In the genomic region with DNA sequence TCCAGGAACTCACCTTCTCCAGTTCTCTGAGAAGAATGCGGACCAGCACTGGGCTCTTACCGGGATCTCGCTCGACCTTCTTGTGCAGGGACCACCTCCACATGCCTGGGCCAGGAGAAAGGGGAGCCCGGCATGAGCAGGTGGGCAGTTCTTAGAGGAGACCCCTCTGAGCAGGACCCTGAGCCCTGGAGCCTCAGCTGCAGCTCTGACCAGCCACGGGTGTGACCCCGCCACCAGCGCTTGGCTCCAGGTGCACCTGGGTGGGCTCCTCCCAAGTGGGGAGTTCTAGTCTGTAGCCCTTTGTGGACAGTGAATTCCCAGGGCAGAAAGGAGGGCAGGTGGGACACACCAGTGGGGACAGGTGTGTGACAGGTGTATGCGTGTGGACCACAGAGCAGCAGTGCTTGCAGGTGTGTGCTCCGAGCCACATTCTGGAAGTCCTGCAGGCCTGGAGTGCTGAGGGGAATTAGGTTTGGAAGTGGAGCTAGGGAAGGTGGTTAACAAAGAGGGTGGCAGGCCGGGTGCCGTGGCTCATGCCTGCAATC, we compare ENCODE assay signal across 21 cellular contexts. TPM values are rescaled to one million over a fixed set of nuclear protein-coding genes. Genes with fewer than 3 reads are reported as not detected.
DNase-seq lines count a peak whose midpoint lies in the region; ATAC-seq, FAIRE-seq and TF ChIP-seq lines count a peak whose summit lies in the region.
"Had no signal": no experiment of that assay in that cellular context is flagged by ENCODE, and none has a peak within 500 bp of the region (broad histone marks: within the 10 kb centered on the region; RNA-seq: fewer than 3 reads in every experiment).

No MANE protein-coding gene starts in this region.

- no peak overlapping the region for H3K56ac ChIP-seq in IMR-90 (ENCODE audit: extremely low read depth, insufficient read depth, low read length)

- H3K36me3 Mint-ChIP-seq in endodermal cell (ENCODE audit: low read depth) (peaks cover 7% of the 10 kb centered on the region), osteocyte (ENCODE audit: unreplicated experiment) (no peaks in the 10 kb centered on the region)

- dilution Hi-C loops in IMR-90 (cut with HindIII; ENCODE audit: low sequenced_read_pairs, unreplicated experiment), result no loop called here

- no peak for TF ChIP-seq RAD21 in IMR-90 (IDR thresholded peaks at IDR 0.05; ENCODE audit: low read length)

- H3K9me3 ChIP-seq in IMR-90 (ENCODE audit: control insufficient read depth, insufficient read depth, low read length) (no peaks in the 10 kb centered on the region), endodermal cell (ENCODE audit: control insufficient read depth, low read length) (peaks cover 6% of the 10 kb centered on the region)
- H3K9me3 ChIP-seq: BLaER1, Caco-2 had no signal

- H3K9me1 ChIP-seq in IMR-90 (ENCODE audit: insufficient read depth, low read length), result no peaks in the 10 kb centered on the region

- no peak overlapping the region for H3K27ac Mint-ChIP-seq in endodermal cell
- H3K27ac Mint-ChIP-seq in osteocyte (ENCODE audit: unreplicated experiment), result no peak overlapping the region
- H3K27ac Mint-ChIP-seq: CD8-positive, alpha-beta memory T cell; IgD-negative memory B cell had no signal

- no peak overlapping the region for H2BK20ac ChIP-seq in IMR-90 (ENCODE audit: low read depth, low read length)

- H3K9ac ChIP-seq in IMR-90 (ENCODE audit: low read depth, low read length) (no peak overlapping the region), endodermal cell (ENCODE audit: extremely low read depth, low read length, poor library complexity, severe bottlenecking) (no peak overlapping the region)
- H3K9ac ChIP-seq: BLaER1 had no signal

- FAIRE-seq in GM12892 (lab: Jason Lieb, UNC), result no peak
- FAIRE-seq: A549, GM19239, H54 had no signal

- no peak overlapping the region for H3K23ac ChIP-seq in IMR-90 (ENCODE audit: low read depth, low read length)

- TF ChIP-seq POLR2A in GM12892 (IDR thresholded peaks at IDR 0.05; ENCODE audit: low read depth, low read length), result peak; percentile 8; the same call in 1 of the 2 replicates
- no peak for TF ChIP-seq POLR2A in IMR-90 (IDR thresholded peaks at IDR 0.05; ENCODE audit: low read depth, low read length)

- no peak for DNase-seq in GM12892 (ENCODE audit: insufficient read length)
- DNase-seq in IMR-90, result no peak
- peak; percentile 43 for DNase-seq in endodermal cell
- peak; percentile 75 for DNase-seq in osteocyte (ENCODE audit: extremely low spot score, unreplicated experiment)
- no peak for DNase-seq in NCI-H774 (lab: John Stamatoyannopoulos, UW)
- DNase-seq in stimulated activated CD4-positive, alpha-beta T cell treated with anti-CD3 and anti-CD28 coated beads, Interleukin-2, amount 100 ng/mL, for 24 hours, result no peak
- DNase-seq in midbrain (lab: John Stamatoyannopoulos, UW), result no peak
- DNase-seq in Kasumi-1 (lab: John Stamatoyannopoulos, UW), result no peak
- DNase-seq: AML-193; Caco-2; CD8-positive, alpha-beta memory T cell; DND-41; GDM1 had no signal

- H3K4ac ChIP-seq in IMR-90 (ENCODE audit: low read depth, low read length), result no peak overlapping the region

- no peak overlapping the region for H3K14ac ChIP-seq in IMR-90 (replicated peaks; ENCODE audit: low read depth, low read length)

- H3K4me2 ChIP-seq in IMR-90 (ENCODE audit: low read depth, low read length), result no peak overlapping the region
- H3K4me2 ChIP-seq: A549, BLaER1 had no signal

- POLR2A ChIA-PET in IMR-90 (lab: Charles Lee; ENCODE audit: unreplicated experiment), result no interaction called here

- no peak overlapping the region for H2BK120ac ChIP-seq in IMR-90 (ENCODE audit: low read depth, low read length)

- H3K9me3 Mint-ChIP-seq in endodermal cell (no peaks in the 10 kb centered on the region), osteocyte (ENCODE audit: unreplicated experiment) (no peaks in the 10 kb centered on the region)
- H3K9me3 Mint-ChIP-seq: CD8-positive, alpha-beta memory T cell; IgD-negative memory B cell had no signal

- H3K27ac ChIP-seq in IMR-90 (ENCODE audit: insufficient read depth, low read length) (no peak overlapping the region), endodermal cell (ENCODE audit: low read depth, low read length) (no peak overlapping the region)
- H3K27ac ChIP-seq: A549, BLaER1 had no signal

- CTCF ChIA-PET in IMR-90 (lab: Yijun Ruan, JAX), result no interaction called here

- no peak for ATAC-seq in IMR-90 (ENCODE audit: low read depth)
- ATAC-seq: HCT116 had no signal

- H4K20me1 ChIP-seq in IMR-90 (ENCODE audit: insufficient read depth, low read length), result no peaks in the 10 kb centered on the region
- H4K20me1 ChIP-seq: BLaER1 had no signal

- H3K4me3 Mint-ChIP-seq in endodermal cell (no peak overlapping the region), osteocyte (ENCODE audit: unreplicated experiment) (no peak overlapping the region)
- H3K4me3 Mint-ChIP-seq: CD8-positive, alpha-beta memory T cell; IgD-negative memory B cell had no signal

- no peak overlapping the region for H2BK15ac ChIP-seq in IMR-90 (ENCODE audit: low read depth, low read length)

- H3K79me1 ChIP-seq in IMR-90 (ENCODE audit: low read depth in 1 of 2, low read length in 2 of 2), result no peaks in the 10 kb centered on the region

- H3K36me3 ChIP-seq in IMR-90 (ENCODE audit: control insufficient read depth, insufficient read depth, low read length) (no peaks in the 10 kb centered on the region), endodermal cell (ENCODE audit: control insufficient read depth, insufficient read depth, low read length) (no peaks in the 10 kb centered on the region)

- H3K4me1 Mint-ChIP-seq in endodermal cell (peaks cover 11% of the 10 kb centered on the region), osteocyte (ENCODE audit: unreplicated experiment) (no peaks in the 10 kb centered on the region)
- H3K4me1 Mint-ChIP-seq: CD8-positive, alpha-beta memory T cell had no signal

- no peak overlapping the region for H2BK5ac ChIP-seq in IMR-90 (ENCODE audit: low read depth, low read length, poor library complexity, severe bottlenecking)

- H2AK9ac ChIP-seq in IMR-90 (replicated peaks; ENCODE audit: low read depth, low read length, poor library complexity), result peak overlapping the region; percentile 16

- no peak for TF ChIP-seq CTCF in IMR-90 (conservative IDR thresholded peaks at IDR 0.05; ENCODE audit: low read depth, low read length)
- TF ChIP-seq CTCF in endodermal cell (conservative IDR thresholded peaks at IDR 0.05), result no peak
- TF ChIP-seq CTCF in osteocyte (IDR thresholded peaks at IDR 0.05), result no peak

- H3K4me1 ChIP-seq in IMR-90 (ENCODE audit: control insufficient read depth, insufficient read depth, low read length), result no peaks in the 10 kb centered on the region
- H3K4me1 ChIP-seq in endodermal cell (ENCODE audit: control insufficient read depth, insufficient read depth, low read length), result no peaks in the 10 kb centered on the region
- H3K4me1 ChIP-seq: A549, Caco-2 had no signal

- H3K4me3 ChIP-seq in IMR-90 (ENCODE audit: insufficient read depth, low read depth, low read length) (no peak overlapping the region), endodermal cell (ENCODE audit: low read length) (no peak overlapping the region)
- H3K4me3 ChIP-seq: A549, BLaER1 had no signal

- in situ Hi-C loops in IMR-90 (cut with MboI; ENCODE audit: low sequenced_read_pairs), result no loop called here

- H4K91ac ChIP-seq in IMR-90 (ENCODE audit: insufficient read depth, low read depth, low read length), result no peak overlapping the region

- intact Hi-C loops in IMR-90 (cut with micrococcal nuclease), result no loop called here

- H3K18ac ChIP-seq in IMR-90 (ENCODE audit: low read depth, low read length), result no peak overlapping the region

- H3K27me3 Mint-ChIP-seq in endodermal cell (ENCODE audit: insufficient read depth), result no peaks in the 10 kb centered on the region
- H3K27me3 Mint-ChIP-seq in osteocyte (ENCODE audit: unreplicated experiment), result peaks cover 14% of the 10 kb centered on the region
- H3K27me3 Mint-ChIP-seq: IgD-negative memory B cell had no signal

- H2AFZ ChIP-seq in IMR-90 (replicated peaks; ENCODE audit: low read length, poor library complexity), result no peak overlapping the region

- H4K8ac ChIP-seq in IMR-90 (ENCODE audit: low read depth in 2 of 2, low read length in 2 of 2), result no peak overlapping the region

- no peak overlapping the region for H2AK5ac ChIP-seq in IMR-90 (ENCODE audit: low read depth, low read length)

- no TSS peak for BruUV-seq in IMR-90 (replicated peaks; lab: Mats Ljungman, UMichigan)

- H4K5ac ChIP-seq in IMR-90 (ENCODE audit: low read depth, low read length), result no peak overlapping the region

- H3K27me3 ChIP-seq in IMR-90 (ENCODE audit: control insufficient read depth, insufficient read depth, low read length) (no peaks in the 10 kb centered on the region), endodermal cell (ENCODE audit: control insufficient read depth, insufficient read depth, low read length, poor library complexity, severe bottlenecking) (no peaks in the 10 kb centered on the region)
- H3K27me3 ChIP-seq: BLaER1 had no signal

- 86% methylated on average over 5 of the region's 12 CpGs; no CpG with 5 or more reads in 1 of the 2 experiments for WGBS in IMR-90 (ENCODE audit: extremely low coverage in 2 of 2, insufficient read length in 1 of 2), 2 experiments
- 95 to 100% methylated on average over 4 to 12 of the region's 12 CpGs for WGBS in endodermal cell (ENCODE audit: insufficient coverage in 1 of 2, insufficient read length in 1 of 2), 2 experiments

TF ChIP-seq in IMR-90, 13 proteins besides CTCF, POLR2A, EP300 and RAD21 (continues in another document):
- TF ChIP-seq RCOR1 (IDR thresholded peaks at IDR 0.05; ENCODE audit: insufficient replicate concordance, low read length) (no peak), MAZ (IDR thresholded peaks at IDR 0.05; ENCODE audit: borderline replicate concordance, low read depth, low read length) (no peak), SMC3 (IDR thresholded peaks at IDR 0.05; ENCODE audit: low read depth, low read length) (no peak), BHLHE40 (IDR thresholded peaks at IDR 0.05; ENCODE audit: low read depth, low read length) (no peak), CEBPB (IDR thresholded peaks at IDR 0.05; ENCODE audit: low read depth, low read length) (no peak), FOS (IDR thresholded peaks at IDR 0.05; ENCODE audit: low read depth, low read length) (no peak)

RNA-seq across cellular contexts. Expression of gene PIK3R6, which starts 28.9 kb away (rescaled TPM):
- 81.7 TPM for polyA plus RNA-seq in GM12892 (2012; ENCODE audit: missing spikeins)
- not detected in 2 replicates for total RNA-seq in IMR-90 (2012; rRNA removed)
- polyA plus RNA-seq in IMR-90 (2012; rRNA removed), result not detected in 2 replicates
- polyA plus RNA-seq in IMR-90 (2012; cell fraction: cytosol; rRNA removed), result not detected in 2 replicates
- not detected in 2 replicates for polyA plus RNA-seq in IMR-90 (2012; cell fraction: nucleus; rRNA removed; ENCODE audit: low replicate concordance)
- total RNA-seq in endodermal cell, result 1 to 10 TPM; 2.1 to 2.5 TPM
- polyA plus RNA-seq in endodermal cell (2013, experiment 1 of 2), result 0.25 TPM
- 0.17 TPM for polyA plus RNA-seq in endodermal cell (2013, experiment 2 of 2)
- total RNA-seq in osteocyte, result not detected in 2 replicates
- total RNA-seq: Caco-2, HT-29 had no signal
- polyA plus RNA-seq: A549, AG04450 had no signal

RNA-seq across cellular contexts. Expression of gene MFSD6L, which starts 39.5 kb away (rescaled TPM):
- polyA plus RNA-seq in GM12892 (2012; ENCODE audit: missing spikeins), result 2.0 TPM
- total RNA-seq in IMR-90 (2012; rRNA removed) (not detected in 2 replicates), endodermal cell (1 to 10 TPM; 3.3 to 5.1 TPM), osteocyte (not detected in 2 replicates)
- not detected in 2 replicates for polyA plus RNA-seq in IMR-90 (2012; rRNA removed)
- polyA plus RNA-seq in IMR-90 (2012; cell fraction: cytosol; rRNA removed), result not detected in 2 replicates
- not detected in 2 replicates for polyA plus RNA-seq in IMR-90 (2012; cell fraction: nucleus; rRNA removed; ENCODE audit: low replicate concordance)
- 0.25 TPM for polyA plus RNA-seq in endodermal cell (2013, experiment 1 of 2)
- polyA plus RNA-seq in endodermal cell (2013, experiment 2 of 2), result 0.25 TPM
- total RNA-seq: Caco-2; CD8-positive, alpha-beta memory T cell; HT-29 had no signal
- polyA plus RNA-seq: A549; AG04450; CD8-positive, alpha-beta memory T cell; IgD-negative memory B cell had no signal

Comparison
In these comparisons a context has a peak if more than half of its experiments do, and no peak if none do; other contexts are left out.
1. DNase-seq: peak in endodermal cell (single experiment) and osteocyte (single experiment); none in GM12892 (single experiment), IMR-90 (single experiment), NCI-H774 (single experiment), stimulated activated CD4-positive, alpha-beta T cell treated with anti-CD3 and anti-CD28 coated beads, Interleukin-2, amount 100 ng/mL, for 24 hours (0 of 2), midbrain (single experiment) and Kasumi-1 (0 of 2).